15 cellular contexts compared by ENCODE assay signal in genomic region chr9:137494104-137494544, GRCh38. TPM values are rescaled to one million over a fixed set of nuclear protein-coding genes. Genes with fewer than 3 reads are reported as not detected.
A peak's percentile ranks its signal among the peaks of the same experiment; 100 is the strongest.
DNase-seq lines count a peak whose midpoint lies in the region; ATAC-seq, FAIRE-seq and TF ChIP-seq lines count a peak whose summit lies in the region.
"Had no signal": no experiment of that assay in that cellular context is flagged by ENCODE, and none has a peak within 500 bp of the region (broad histone marks: within the 10 kb centered on the region; RNA-seq: fewer than 3 reads in every experiment).

No MANE protein-coding gene starts in this region.

- H3K79me1 ChIP-seq in neuronal stem cell (ENCODE audit: low read depth, low read length) = no peaks in the 10 kb centered on the region

- peak overlapping the region; percentile 65 for H3K23ac ChIP-seq in neuronal stem cell (ENCODE audit: low read depth, low read length, poor library complexity)

- H3K18ac ChIP-seq in neuronal stem cell (ENCODE audit: low read length) = no peak overlapping the region

- H3K27me3 ChIP-seq in endothelial cell of umbilical vein (ENCODE audit: control insufficient read depth in 2 of 2, insufficient read depth in 2 of 2, low read length in 2 of 2) (no peaks in the 10 kb centered on the region), neuronal stem cell (ENCODE audit: control insufficient read depth in 3 of 3, insufficient read depth in 3 of 3, low read depth in 1 of 3, low read length in 3 of 3) (no peaks in the 10 kb centered on the region), esophagus muscularis mucosa (no peaks in the 10 kb centered on the region)
- H3K27me3 ChIP-seq: tibial artery had no signal

- H4K91ac ChIP-seq in neuronal stem cell (ENCODE audit: low read depth, low read length, poor library complexity) = no peak overlapping the region

- H3K9me3 ChIP-seq in HEK293 (ENCODE audit: control insufficient read depth, insufficient read depth, low read depth, low read length) = no peaks in the 10 kb centered on the region
- H3K9me3 ChIP-seq in endothelial cell of umbilical vein (replicated peaks; ENCODE audit: control insufficient read depth, insufficient read depth, low read length) = no peaks in the 10 kb centered on the region
- H3K9me3 ChIP-seq in neuronal stem cell (replicated peaks in 1 of 2; ENCODE audit: control insufficient read depth in 2 of 2, insufficient read depth in 1 of 2, low read depth in 1 of 2, low read length in 2 of 2) = peaks cover 3 to 7% of the 10 kb centered on the region in 2 donors
- H3K9me3 ChIP-seq in esophagus muscularis mucosa = no peaks in the 10 kb centered on the region
- H3K9me3 ChIP-seq: tibial artery had no signal

- no peaks in the 10 kb centered on the region for H3K27me3 Mint-ChIP-seq in progenitor cell of endocrine pancreas

- WGBS in neuronal stem cell (ENCODE audit: extremely low coverage in 2 of 2, insufficient read length in 2 of 2, insufficient replicate concordance in 1 of 2), 2 donors = no CpG with 5 or more reads among the region's 13 CpGs
- WGBS in esophagus muscularis mucosa = 72% methylated on average over 13 of the region's 13 CpGs

- H3K4me1 ChIP-seq in HEK293 (ENCODE audit: control insufficient read depth, insufficient read depth, low read length) (no peaks in the 10 kb centered on the region), endothelial cell of umbilical vein (ENCODE audit: control insufficient read depth, extremely low read depth, insufficient read depth, low read length) (no peaks in the 10 kb centered on the region), neuronal stem cell (ENCODE audit: control insufficient read depth in 2 of 2, insufficient read depth in 1 of 2, low read depth in 1 of 2, low read length in 2 of 2) (no peaks in the 10 kb centered on the region), esophagus muscularis mucosa (peaks cover 0 to 4% (median 2%) of the 10 kb centered on the region in 4 donors)
- H3K4me1 ChIP-seq: Caco-2, tibial artery had no signal

- H3K79me2 ChIP-seq in endothelial cell of umbilical vein (ENCODE audit: control insufficient read depth, insufficient read depth, low read length) = no peaks in the 10 kb centered on the region

- ATAC-seq in GM18505 (IDR thresholded peaks at IDR 0.05; ENCODE audit: unreplicated experiment) (no peak), HG03378 (IDR thresholded peaks at IDR 0.05; ENCODE audit: unreplicated experiment) (no peak)

- TF ChIP-seq EP300 in esophagus muscularis mucosa (IDR thresholded peaks at IDR 0.05) = no peak

- no peak overlapping the region for H4K8ac ChIP-seq in neuronal stem cell (ENCODE audit: low read depth, low read length)

- CTCF ChIA-PET in HEK293 (lab: Yijun Ruan, JAX) (no interaction called here), endothelial cell of umbilical vein (lab: Charles Lee) (interaction anchor here (1.1 kb wide), 1 partner anchor 11 kb away, joined by 3 read pairs; no protein-coding TSS in a partner anchor)

- TF ChIP-seq POLR2A in endothelial cell of umbilical vein (IDR thresholded peaks at IDR 0.05; ENCODE audit: low read depth, low read length) = no peak
- no peak for TF ChIP-seq POLR2A in esophagus muscularis mucosa (IDR thresholded peaks at IDR 0.05; ENCODE audit: low read depth)
- TF ChIP-seq POLR2A in GM18505 (IDR thresholded peaks at IDR 0.05; ENCODE audit: borderline replicate concordance, extremely low read depth, insufficient read depth, insufficient read length) = no peak

- H2BK120ac ChIP-seq in neuronal stem cell (ENCODE audit: low read depth, low read length) = peak overlapping the region; percentile 17

- no peaks in the 10 kb centered on the region for H3K4me1 Mint-ChIP-seq in progenitor cell of endocrine pancreas (ENCODE audit: low read depth)

- dilution Hi-C loops in endothelial cell of umbilical vein (cut with MboI; ENCODE audit: extremely low pct_ligation_motif_present, low sequenced_read_pairs) = no loop called here

- no peak overlapping the region for H3K9ac ChIP-seq in endothelial cell of umbilical vein (replicated peaks; ENCODE audit: extremely low read depth, insufficient read depth, low read length)
- H3K9ac ChIP-seq in neuronal stem cell (ENCODE audit: low read depth, low read length, poor library complexity) = no peak overlapping the region

- DNase-seq in NCI-H69 (lab: John Stamatoyannopoulos, UW) (peak; percentile 16), endothelial cell of umbilical vein (ENCODE audit: low read depth, low spot score) (no peak), neuronal stem cell (ENCODE audit: low spot score) (no peak), progenitor cell of endocrine pancreas (ENCODE audit: low spot score, unreplicated experiment) (no peak), esophagus muscularis mucosa (ENCODE audit: extremely low spot score) (no peak)
- DNase-seq: activated CD4-positive, alpha-beta T cell treated with anti-CD3 and anti-CD28 coated beads, Interleukin-2, amount 50 U/mL, for 1 hour; activated effector memory CD4-positive, alpha-beta T cell treated with Interleukin-2 at 50 U/mL for 16 hours; Caco-2; NCI-H82 had no signal

- no peak overlapping the region for H2AK5ac ChIP-seq in neuronal stem cell (ENCODE audit: low read depth, low read length)

- no peak overlapping the region for H3K4me2 ChIP-seq in endothelial cell of umbilical vein (ENCODE audit: insufficient read depth, low read length)
- no peak overlapping the region for H3K4me2 ChIP-seq in neuronal stem cell (ENCODE audit: insufficient read depth, low read length, poor library complexity, severe bottlenecking)

- no peaks in the 10 kb centered on the region for H3K9me1 ChIP-seq in endothelial cell of umbilical vein (replicated peaks; ENCODE audit: control insufficient read depth, extremely low read depth, insufficient read depth, low read length)

- H3K14ac ChIP-seq in neuronal stem cell (ENCODE audit: low read length) = no peak overlapping the region

- no peak overlapping the region for H3K4me3 Mint-ChIP-seq in progenitor cell of endocrine pancreas (ENCODE audit: low read depth)

- POLR2A ChIA-PET in HEK293 (lab: Yijun Ruan, JAX) (no interaction called here), endothelial cell of umbilical vein (lab: Charles Lee) (no interaction called here)

- no peak overlapping the region for H2BK15ac ChIP-seq in neuronal stem cell (ENCODE audit: low read length)

- no peak overlapping the region for H2BK5ac ChIP-seq in neuronal stem cell (ENCODE audit: low read length)

- no TSS peak for BruUV-seq in endothelial cell of umbilical vein (replicated peaks; lab: Mats Ljungman, UMichigan)

- H2BK12ac ChIP-seq in neuronal stem cell (ENCODE audit: low read length) = no peak overlapping the region

- H3K9me3 Mint-ChIP-seq in progenitor cell of endocrine pancreas (ENCODE audit: low read depth) = no peaks in the 10 kb centered on the region

- H3K36me3 ChIP-seq in HEK293 (ENCODE audit: control insufficient read depth in 2 of 2, insufficient read depth in 1 of 2, low read length in 2 of 2) = no peaks in the 10 kb centered on the region
- H3K36me3 ChIP-seq in endothelial cell of umbilical vein (ENCODE audit: control insufficient read depth in 2 of 2, extremely low read depth in 1 of 2, insufficient read depth in 2 of 2, low read length in 2 of 2) = no peaks in the 10 kb centered on the region
- no peaks in the 10 kb centered on the region for H3K36me3 ChIP-seq in neuronal stem cell (replicated peaks in 1 of 2; ENCODE audit: control insufficient read depth in 2 of 2, insufficient read depth in 2 of 2, low read length in 2 of 2)
- H3K36me3 ChIP-seq in esophagus muscularis mucosa = peaks cover 0 to 42% (median 17%) of the 10 kb centered on the region in 4 donors

- H3K27ac Mint-ChIP-seq in progenitor cell of endocrine pancreas = no peak overlapping the region

- H3K4me3 ChIP-seq in HEK293 (ENCODE audit: low read depth, low read length) (no peak overlapping the region), endothelial cell of umbilical vein (replicated peaks in 1 of 3; ENCODE audit: insufficient read depth in 1 of 3, low read depth in 1 of 3, low read length in 3 of 3) (no peak overlapping the region), neuronal stem cell (ENCODE audit: low read length in 2 of 2) (peak overlapping the region in 1 of 2 donors; percentile 47), esophagus muscularis mucosa (no peak overlapping the region)
- H3K4me3 ChIP-seq: tibial artery had no signal

- TF ChIP-seq CTCF in HEK293 (tag by site-specific recombination; IDR thresholded peaks at IDR 0.05) (no peak), endothelial cell of umbilical vein (IDR thresholded peaks at IDR 0.05; ENCODE audit: extremely low read depth in 1 of 2, insufficient read depth in 1 of 2, low read depth in 1 of 2, low read length in 2 of 2) (no peak), progenitor cell of endocrine pancreas (IDR thresholded peaks at IDR 0.05; ENCODE audit: unreplicated experiment) (no peak), esophagus muscularis mucosa (IDR thresholded peaks at IDR 0.05) (no peak)

- no peak overlapping the region for H3K4ac ChIP-seq in neuronal stem cell (ENCODE audit: low read length)

- H2AFZ ChIP-seq in endothelial cell of umbilical vein (ENCODE audit: low read depth, low read length) = no peak overlapping the region
- no peak overlapping the region for H2AFZ ChIP-seq in neuronal stem cell (ENCODE audit: low read length)

- no peaks in the 10 kb centered on the region for H4K20me1 ChIP-seq in endothelial cell of umbilical vein (replicated peaks; ENCODE audit: control insufficient read depth, extremely low read depth, insufficient read depth, low read length)

- H3K36me3 Mint-ChIP-seq in progenitor cell of endocrine pancreas (ENCODE audit: insufficient read depth) = no peaks in the 10 kb centered on the region

- FAIRE-seq in endothelial cell of umbilical vein (lab: Jason Lieb, UNC) = no peak

- intact Hi-C loops in endothelial cell of umbilical vein (cut with micrococcal nuclease) (no loop called here), esophagus muscularis mucosa (cut with DNase I) (no loop called here)

- H3K27ac ChIP-seq in HEK293 (ENCODE audit: extremely low read depth, low read depth, low read length) (no peak overlapping the region), endothelial cell of umbilical vein (ENCODE audit: insufficient read depth, low read depth, low read length) (no peak overlapping the region), neuronal stem cell (replicated peaks; ENCODE audit: low read length) (no peak overlapping the region), esophagus muscularis mucosa (replicated peaks in 1 of 4) (no peak overlapping the region)
- H3K27ac ChIP-seq: epithelial cell of prostate, tibial artery had no signal

RNA-seq across cellular contexts. Expression of gene NSMF, which starts 35.0 kb away (rescaled TPM):
- 43.3 and 45.4 TPM in 2 replicates for total RNA-seq in endothelial cell of umbilical vein
- 53.7 and 66.9 TPM in 2 replicates for polyA plus RNA-seq in endothelial cell of umbilical vein
- 31.4 and 40.5 TPM in 2 replicates for polyA plus RNA-seq in endothelial cell of umbilical vein (2011; cell fraction: cytosol; rRNA removed)
- 152 and 169 TPM in 2 replicates for polyA plus RNA-seq in endothelial cell of umbilical vein (2011; cell fraction: nucleus; rRNA removed)
- 46.1 and 63.1 TPM in 2 replicates for polyA plus RNA-seq in endothelial cell of umbilical vein (2012)
- polyA minus RNA-seq in endothelial cell of umbilical vein = 18.8 and 27.5 TPM in 2 replicates
- 31.5 TPM for polyA minus RNA-seq in endothelial cell of umbilical vein (2011; cell fraction: cytosol; rRNA and poly(A)+ RNA removed)
- polyA minus RNA-seq in endothelial cell of umbilical vein (2011; cell fraction: nucleus; rRNA and poly(A)+ RNA removed) = 23.9 and 33.3 TPM in 2 replicates
- polyA plus RNA-seq in neuronal stem cell (2013, experiment 1 of 2) = 46.8 TPM
- 45.0 TPM for polyA plus RNA-seq in neuronal stem cell (2013, experiment 2 of 2)
- 57.4 and 59.8 TPM in 2 replicates for total RNA-seq in progenitor cell of endocrine pancreas
- total RNA-seq in esophagus muscularis mucosa = 10 to 100 TPM; 41.9 to 71.0 (median 58.9) TPM

RNA-seq across cellular contexts. Expression of gene ENTPD8, which starts 53.0 kb away (rescaled TPM):
- 0.42 and 0.51 TPM in 2 replicates for total RNA-seq in endothelial cell of umbilical vein
- polyA plus RNA-seq in endothelial cell of umbilical vein = 0.44 and 0.45 TPM in 2 replicates
- 0.14 and 0.21 TPM in 2 replicates for polyA plus RNA-seq in endothelial cell of umbilical vein (2011; cell fraction: cytosol; rRNA removed)
- 2.5 and 3.6 TPM in 2 replicates for polyA plus RNA-seq in endothelial cell of umbilical vein (2011; cell fraction: nucleus; rRNA removed)
- 0.12 and 0.14 TPM in 2 replicates for polyA plus RNA-seq in endothelial cell of umbilical vein (2012)
- polyA minus RNA-seq in endothelial cell of umbilical vein = not detected in 2 replicates
- polyA minus RNA-seq in endothelial cell of umbilical vein (2011; cell fraction: cytosol; rRNA and poly(A)+ RNA removed) = not detected
- 0.24 TPM in 1 of 2 replicates, not detected in the other for polyA minus RNA-seq in endothelial cell of umbilical vein (2011; cell fraction: nucleus; rRNA and poly(A)+ RNA removed)
- 0.03 TPM for polyA plus RNA-seq in neuronal stem cell (2013, experiment 1 of 2)
- 0.04 TPM for polyA plus RNA-seq in neuronal stem cell (2013, experiment 2 of 2)
- total RNA-seq in progenitor cell of endocrine pancreas = 2.7 and 3.2 TPM in 2 replicates
- not detected for total RNA-seq in esophagus muscularis mucosa
- total RNA-seq: lower leg skin had no signal

RNA-seq across cellular contexts. Expression of gene PNPLA7, which starts 56.1 kb away (rescaled TPM):
- 1.9 TPM in 2 replicates for total RNA-seq in endothelial cell of umbilical vein
- polyA plus RNA-seq in endothelial cell of umbilical vein = 1.0 and 1.2 TPM in 2 replicates
- 0.30 and 0.37 TPM in 2 replicates for polyA plus RNA-seq in endothelial cell of umbilical vein (2011; cell fraction: cytosol; rRNA removed)
- 7.4 and 10.0 TPM in 2 replicates for polyA plus RNA-seq in endothelial cell of umbilical vein (2011; cell fraction: nucleus; rRNA removed)
- polyA plus RNA-seq in endothelial cell of umbilical vein (2012) = 0.92 and 1.1 TPM in 2 replicates
- 0.78 and 1.8 TPM in 2 replicates for polyA minus RNA-seq in endothelial cell of umbilical vein
- 0.72 TPM for polyA minus RNA-seq in endothelial cell of umbilical vein (2011; cell fraction: cytosol; rRNA and poly(A)+ RNA removed)
- polyA minus RNA-seq in endothelial cell of umbilical vein (2011; cell fraction: nucleus; rRNA and poly(A)+ RNA removed) = 2.8 and 3.6 TPM in 2 replicates
- 0.38 TPM for polyA plus RNA-seq in neuronal stem cell (2013, experiment 1 of 2)
- 0.29 TPM for polyA plus RNA-seq in neuronal stem cell (2013, experiment 2 of 2)
- total RNA-seq in progenitor cell of endocrine pancreas = 7.9 and 8.8 TPM in 2 replicates
- 1 to 10 TPM; 3.0 to 6.2 (median 4.0) TPM for total RNA-seq in esophagus muscularis mucosa

RNA-seq across cellular contexts. Expression of gene MRPL41, which starts 57.6 kb away (rescaled TPM):
- 50.7 and 53.3 TPM in 2 replicates for total RNA-seq in endothelial cell of umbilical vein
- 50.4 and 90.1 TPM in 2 replicates for polyA plus RNA-seq in endothelial cell of umbilical vein
- 23.9 and 47.2 TPM in 2 replicates for polyA plus RNA-seq in endothelial cell of umbilical vein (2011; cell fraction: cytosol; rRNA removed)
- 12.3 and 14.7 TPM in 2 replicates for polyA plus RNA-seq in endothelial cell of umbilical vein (2011; cell fraction: nucleus; rRNA removed)
- 38.0 and 55.4 TPM in 2 replicates for polyA plus RNA-seq in endothelial cell of umbilical vein (2012)
- polyA minus RNA-seq in endothelial cell of umbilical vein = 6.6 and 8.1 TPM in 2 replicates
- polyA minus RNA-seq in endothelial cell of umbilical vein (2011; cell fraction: cytosol; rRNA and poly(A)+ RNA removed) = 21.3 TPM
- 2.1 and 4.1 TPM in 2 replicates for polyA minus RNA-seq in endothelial cell of umbilical vein (2011; cell fraction: nucleus; rRNA and poly(A)+ RNA removed)
- 39.7 TPM for polyA plus RNA-seq in neuronal stem cell (2013, experiment 1 of 2)
- 37.4 TPM for polyA plus RNA-seq in neuronal stem cell (2013, experiment 2 of 2)
- total RNA-seq in progenitor cell of endocrine pancreas = 27.9 and 30.2 TPM in 2 replicates
- total RNA-seq in esophagus muscularis mucosa = 10 to 100 TPM; 59.8 to 83.8 (median 78.2) TPM
